ENCODE assay signal across 31 cellular contexts in the genomic region with DNA sequence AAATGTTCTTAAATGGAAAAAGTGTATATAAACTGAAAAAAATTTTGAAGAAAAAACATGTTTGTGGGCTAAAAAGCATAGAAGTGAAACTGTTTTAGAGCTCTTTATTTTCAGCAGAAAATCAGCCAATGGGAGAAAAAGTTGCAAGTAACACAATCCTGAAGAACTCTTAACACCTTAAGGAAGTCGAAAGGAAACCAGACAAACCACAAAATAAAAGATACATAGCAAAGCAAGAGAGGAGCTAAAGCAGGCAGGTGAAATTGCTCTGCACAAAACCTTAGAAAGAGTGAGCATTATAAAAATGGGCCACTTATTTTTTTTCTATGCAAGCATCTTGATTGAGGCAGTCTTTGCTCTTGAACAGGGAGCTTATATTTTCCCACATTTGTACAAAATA.
"Had no signal": no experiment of that assay in that cellular context is flagged by ENCODE, and none has a peak within 500 bp of the region (broad histone marks: within the 10 kb centered on the region; RNA-seq: fewer than 3 reads in every experiment).

No MANE protein-coding gene starts in this region.

- H3K27ac ChIP-seq: ascending aorta, cardiac muscle cell, coronary artery, dorsolateral prefrontal cortex, esophagus muscularis mucosa, foreskin keratinocyte, left lung, lower lobe of right lung, right atrium auricular region, stomach, suprapubic skin, tibial artery, WERI-Rb-1 had no signal

- H3K9me3 ChIP-seq: ascending aorta, esophagus muscularis mucosa, left lung, lower lobe of right lung, right atrium auricular region, stomach, suprapubic skin, tibial artery had no signal

- H3K9me3 Mint-ChIP-seq: activated T-helper 2 cell treated with anti-CD3 and anti-CD28 coated beads, Interferon-gamma antibody, Interleukin-2, Interleukin-4, amounts not matched to agents 10 μg/mL and 5 μg/mL and 100 μg/mL, durations not matched to agents 14 hours and 24 hours and 36 hours; brain; natural killer cell treated with Interleukin-12 subunit alpha and Interleukin-12 subunit beta and Interleukin-15 and Interleukin-18, amount 100 ng/mL, for 72 hours had no signal

- H3K4me2 ChIP-seq: smooth muscle cell had no signal

- H3K4me1 ChIP-seq: ascending aorta, esophagus muscularis mucosa, foreskin keratinocyte, left lung, lower lobe of right lung, right atrium auricular region, stomach, suprapubic skin, tibial artery had no signal

- H3K36me3 Mint-ChIP-seq: activated CD8-positive, alpha-beta memory T cell treated with anti-CD3 and anti-CD28 coated beads, Interleukin-2, amount 10 ng/mL, durations not matched to agents 7 days and 5 days; activated naive CD8-positive, alpha-beta T cell; brain; natural killer cell treated with Interleukin-12 subunit alpha and Interleukin-12 subunit beta and Interleukin-15 and Interleukin-18, amount 100 ng/mL, for 72 hours; stimulated activated naive B cell treated with anti-CD40 and anti-IgM and Interleukin-4, amounts not matched to agents 10 μg/mL and 1 μg/mL and 100 μg/mL, for 72 hours had no signal

- H3K27me3 ChIP-seq: ascending aorta, cardiac muscle cell, dorsolateral prefrontal cortex, esophagus muscularis mucosa, foreskin keratinocyte, left lung, right atrium auricular region, stomach, suprapubic skin, tibial artery had no signal

- ATAC-seq: activated CD4-positive, CD25-positive, alpha-beta regulatory T cell treated with anti-CD3 and anti-CD28 coated beads, Interleukin-2, amount 50 U/mL, for 24 hours; activated CD8-positive, alpha-beta memory T cell treated with anti-CD3 and anti-CD28 coated beads, Interleukin-2, amount 10 ng/mL, durations not matched to agents 7 days and 5 days; foreskin keratinocyte; left lung; lower lobe of right lung; natural killer cell treated with Interleukin-12 subunit alpha and Interleukin-12 subunit beta and Interleukin-15 and Interleukin-18, amount 100 ng/mL, for 72 hours; stimulated activated naive B cell treated with anti-CD40 and anti-IgM and Interleukin-4, amounts not matched to agents 10 μg/mL and 1 μg/mL and 100 μg/mL, for 72 hours had no signal

- DNase-seq: activated CD4-positive, alpha-beta memory T cell treated with anti-CD3 and anti-CD28 coated beads, Interleukin-2, amount 10 ng/mL, durations not matched to agents 7 days and 5 days; activated CD4-positive, alpha-beta T cell treated with anti-CD3 and anti-CD28 coated beads for 48 hours; activated CD8-positive, alpha-beta memory T cell treated with anti-CD3 and anti-CD28 coated beads, Interleukin-2, amount 10 ng/mL, durations not matched to agents 7 days and 5 days; activated T-cell treated with anti-CD3 and anti-CD28 coated beads, Interleukin-2, amount 50 U/mL, for 48 hours; dorsolateral prefrontal cortex; endodermal cell; foreskin keratinocyte; lower lobe of right lung; mesenchymal stem cell; stimulated activated CD4-positive, alpha-beta T cell treated with anti-CD3 and anti-CD28 coated beads, Interleukin-1b, Interleukin-23, amount 100 ng/mL, for 48 hours; stimulated activated CD4-positive, alpha-beta T cell treated with anti-CD3 and anti-CD28 coated beads, Interleukin-4, amount 100 ng/mL, for 4 hours; stimulated activated CD8-positive, alpha-beta memory T cell treated with anti-CD3 and anti-CD28 coated beads, Interleukin-4, amount 100 ng/mL, for 48 hours; stimulated activated naive B cell treated with anti-CD40 and anti-IgM and Interleukin-4, amounts not matched to agents 10 μg/mL and 1 μg/mL and 100 μg/mL, for 72 hours; stomach; T1000; tibial artery; WERI-Rb-1 had no signal

- H3K27ac Mint-ChIP-seq: activated CD4-positive, alpha-beta memory T cell treated with anti-CD3 and anti-CD28 coated beads, Interleukin-2, amount 10 ng/mL, durations not matched to agents 7 days and 5 days; activated CD8-positive, alpha-beta memory T cell treated with anti-CD3 and anti-CD28 coated beads, Interleukin-2, amount 10 ng/mL, durations not matched to agents 7 days and 5 days; activated naive CD8-positive, alpha-beta T cell; activated T-helper 2 cell treated with anti-CD3 and anti-CD28 coated beads, Interferon-gamma antibody, Interleukin-2, Interleukin-4, amounts not matched to agents 10 μg/mL and 5 μg/mL and 100 μg/mL, durations not matched to agents 14 hours and 24 hours and 36 hours; brain; endodermal cell; natural killer cell treated with Interleukin-12 subunit alpha and Interleukin-12 subunit beta and Interleukin-15 and Interleukin-18, amount 100 ng/mL, for 72 hours; stimulated activated naive B cell treated with anti-CD40 and anti-IgM and Interleukin-4, amounts not matched to agents 10 μg/mL and 1 μg/mL and 100 μg/mL, for 72 hours had no signal

- H3K27me3 Mint-ChIP-seq: activated CD4-positive, alpha-beta memory T cell treated with anti-CD3 and anti-CD28 coated beads, Interleukin-2, amount 10 ng/mL, durations not matched to agents 7 days and 5 days; activated CD8-positive, alpha-beta memory T cell treated with anti-CD3 and anti-CD28 coated beads, Interleukin-2, amount 10 ng/mL, durations not matched to agents 7 days and 5 days; activated naive CD8-positive, alpha-beta T cell; natural killer cell treated with Interleukin-12 subunit alpha and Interleukin-12 subunit beta and Interleukin-15 and Interleukin-18, amount 100 ng/mL, for 72 hours; stimulated activated naive B cell treated with anti-CD40 and anti-IgM and Interleukin-4, amounts not matched to agents 10 μg/mL and 1 μg/mL and 100 μg/mL, for 72 hours had no signal

- H3K4me3 ChIP-seq: ascending aorta, cardiac muscle cell, coronary artery, dorsolateral prefrontal cortex, esophagus muscularis mucosa, left lung, lower lobe of right lung, right atrium auricular region, smooth muscle cell, stomach, suprapubic skin, tibial artery had no signal

- H3K4me1 Mint-ChIP-seq: brain, endodermal cell had no signal

- H3K36me3 ChIP-seq: ascending aorta, cardiac muscle cell, esophagus muscularis mucosa, left lung, lower lobe of right lung, right atrium auricular region, stomach, suprapubic skin, tibial artery, WERI-Rb-1 had no signal

- H3K4me3 Mint-ChIP-seq: activated CD4-positive, alpha-beta memory T cell treated with anti-CD3 and anti-CD28 coated beads, Interleukin-2, amount 10 ng/mL, durations not matched to agents 7 days and 5 days; activated CD8-positive, alpha-beta memory T cell treated with anti-CD3 and anti-CD28 coated beads, Interleukin-2, amount 10 ng/mL, durations not matched to agents 7 days and 5 days; activated naive CD8-positive, alpha-beta T cell; brain; endodermal cell; natural killer cell treated with Interleukin-12 subunit alpha and Interleukin-12 subunit beta and Interleukin-15 and Interleukin-18, amount 100 ng/mL, for 72 hours; stimulated activated naive B cell treated with anti-CD40 and anti-IgM and Interleukin-4, amounts not matched to agents 10 μg/mL and 1 μg/mL and 100 μg/mL, for 72 hours had no signal

- FAIRE-seq: islet of Langerhans had no signal
